In genomic region chr4:38753021-38753806, GRCh38 we compare ENCODE assay signal across 10 cellular contexts.
DNase-seq lines count a peak whose midpoint lies in the region; ATAC-seq and TF ChIP-seq lines count a peak whose summit lies in the region.
"Had no signal": no experiment of that assay in that cellular context is flagged by ENCODE, and none has a peak within 500 bp of the region (broad histone marks: within the 10 kb centered on the region; RNA-seq: fewer than 3 reads in every experiment).

No MANE protein-coding gene starts in this region.

- H3K9ac ChIP-seq in iPS-18a (ENCODE audit: low read length): no peak overlapping the region
- peak overlapping the region; percentile 60 to 74 for H3K9ac ChIP-seq in stomach smooth muscle (ENCODE audit: low read length in 2 of 2)

- no peak for ATAC-seq in HG03039 (IDR thresholded peaks at IDR 0.05; ENCODE audit: unreplicated experiment)

- in situ Hi-C loops in astrocyte of the spinal cord (cut with HindIII; ENCODE audit: low sequenced_read_pairs): no loop called here

- H3K27ac ChIP-seq in iPS-18a (ENCODE audit: low read length) (no peak overlapping the region), stomach smooth muscle (ENCODE audit: low read length) (peak overlapping the region; percentile 78)
- H3K27ac ChIP-seq in effector memory CD4-positive, alpha-beta T cell (ENCODE audit: insufficient read depth, low read length, poor library complexity, severe bottlenecking): no peak overlapping the region
- H3K27ac ChIP-seq: C4-2B, VCaP had no signal

- H3K36me3 ChIP-seq in iPS-18a (ENCODE audit: control insufficient read depth, low read depth, low read length): no peaks in the 10 kb centered on the region
- H3K36me3 ChIP-seq in stomach smooth muscle (ENCODE audit: control insufficient read depth in 2 of 2, insufficient read depth in 2 of 2, low read length in 2 of 2): no peaks in the 10 kb centered on the region
- H3K36me3 ChIP-seq in effector memory CD4-positive, alpha-beta T cell (ENCODE audit: control insufficient read depth, insufficient read depth, low read length): no peaks in the 10 kb centered on the region

- H3K4me1 ChIP-seq in iPS-18a (ENCODE audit: control insufficient read depth, low read depth, low read length): peaks cover 9% of the 10 kb centered on the region
- peaks cover 16% of the 10 kb centered on the region for H3K4me1 ChIP-seq in stomach smooth muscle (ENCODE audit: control insufficient read depth, insufficient read depth, low read length)
- H3K4me1 ChIP-seq in effector memory CD4-positive, alpha-beta T cell (ENCODE audit: control insufficient read depth, insufficient read depth, low read length, poor library complexity, severe bottlenecking): no peaks in the 10 kb centered on the region

- H3K9me3 ChIP-seq in iPS-18a (ENCODE audit: control insufficient read depth, low read depth, low read length) (no peaks in the 10 kb centered on the region), stomach smooth muscle (ENCODE audit: control insufficient read depth in 2 of 2, low read length in 2 of 2) (no peaks in the 10 kb centered on the region)
- H3K9me3 ChIP-seq in effector memory CD4-positive, alpha-beta T cell (ENCODE audit: control insufficient read depth, low read length): no peaks in the 10 kb centered on the region

- H3K4me3 ChIP-seq in astrocyte of the spinal cord (ENCODE audit: low read depth, low read length): no peak overlapping the region
- H3K4me3 ChIP-seq in iPS-18a (ENCODE audit: low read length): peak overlapping the region; percentile 26
- peak overlapping the region; percentile 47 to 60 for H3K4me3 ChIP-seq in stomach smooth muscle (ENCODE audit: low read length in 2 of 2)
- H3K4me3 ChIP-seq in effector memory CD4-positive, alpha-beta T cell (ENCODE audit: insufficient read depth, low read depth, low read length, poor library complexity, severe bottlenecking): no peak overlapping the region

- no peak for TF ChIP-seq CTCF in astrocyte of the spinal cord (IDR thresholded peaks at IDR 0.05; ENCODE audit: low read depth, low read length)

- DNase-seq in NCI-H748 (lab: John Stamatoyannopoulos, UW; ENCODE audit: unreplicated experiment) (peak; percentile 27), NCI-H748 treated with DMSO at 0.1 percent for 48 hours (lab: John Stamatoyannopoulos, UW) (no peak), astrocyte of the spinal cord (ENCODE audit: low read depth, low spot score) (peak; percentile 98), NOMO-1 treated with dmso at 0.1 percent for 144 hours (lab: John Stamatoyannopoulos, UW; ENCODE audit: unreplicated experiment) (no peak)
- no peak for DNase-seq in effector memory CD4-positive, alpha-beta T cell

- H3K27me3 ChIP-seq in iPS-18a (ENCODE audit: control insufficient read depth, insufficient read depth, low read length) (no peaks in the 10 kb centered on the region), stomach smooth muscle (ENCODE audit: control insufficient read depth in 1 of 2, insufficient read depth in 2 of 2, low read length in 2 of 2) (no peaks in the 10 kb centered on the region)
- H3K27me3 ChIP-seq in effector memory CD4-positive, alpha-beta T cell (replicated peaks; ENCODE audit: control insufficient read depth, insufficient read depth, low read length, poor library complexity, severe bottlenecking): no peaks in the 10 kb centered on the region

Comparison
In these comparisons a context has a peak if more than half of its experiments do, and no peak if none do; other contexts are left out.
1. DNase-seq: peak in NCI-H748 (single experiment) and astrocyte of the spinal cord (single experiment); none in NCI-H748 treated with DMSO at 0.1 percent for 48 hours (single experiment), NOMO-1 treated with dmso at 0.1 percent for 144 hours (single experiment) and effector memory CD4-positive, alpha-beta T cell (0 of 3).
2. H3K4me3 ChIP-seq: peak in iPS-18a (single experiment) and stomach smooth muscle (2 of 2); none in astrocyte of the spinal cord (single experiment) and effector memory CD4-positive, alpha-beta T cell (single experiment).